1 cellular context compared by ENCODE assay signal in genomic region chr16:58511933-58512815, GRCh38.
TF ChIP-seq lines count a peak whose summit lies in the region.

No MANE protein-coding gene starts in this region.

TF ChIP-seq in HepG2, 621 proteins besides CTCF, POLR2A, EP300 and RAD21 (continued from another document and continues in another):
- TF ChIP-seq ZNF691 (CRISPR knock-in tag; IDR thresholded peaks at IDR 0.05; ENCODE audit: borderline replicate concordance, low read depth) (peak; percentile 64; the same call in 1 of the 2 replicates), NR3C1 (CRISPR knock-in tag; IDR thresholded peaks at IDR 0.05) (no peak), ZNF256 (CRISPR knock-in tag; conservative IDR thresholded peaks at IDR 0.05) (no peak), SP4 (CRISPR knock-in tag; IDR thresholded peaks at IDR 0.05) (no peak; the same call in 1 of the 2 replicates), RBFOX2 (IDR thresholded peaks at IDR 0.05; ENCODE audit: low read depth, low read length) (no peak), IRF9 (CRISPR knock-in tag; IDR thresholded peaks at IDR 0.05; ENCODE audit: borderline replicate concordance) (no peak), MLXIP (CRISPR knock-in tag; IDR thresholded peaks at IDR 0.05; ENCODE audit: borderline replicate concordance) (no peak), ZBTB34 (CRISPR knock-in tag; IDR thresholded peaks at IDR 0.05) (no peak), PRDM15 (CRISPR knock-in tag; IDR thresholded peaks at IDR 0.05) (no peak), NR2F6 (IDR thresholded peaks at IDR 0.05) (no peak), NR2F6 (CRISPR knock-in tag; IDR thresholded peaks at IDR 0.05) (peak; percentile 36; the same call in 1 of the 2 replicates), MTF2 (CRISPR knock-in tag; IDR thresholded peaks at IDR 0.05; ENCODE audit: borderline replicate concordance) (no peak), ATAD3A (CRISPR knock-in tag; IDR thresholded peaks at IDR 0.05) (no peak), ZNF354B (CRISPR knock-in tag; IDR thresholded peaks at IDR 0.05) (peak; percentile 34; the same call in 1 of the 2 replicates), ZNF17 (CRISPR knock-in tag; IDR thresholded peaks at IDR 0.05) (no peak), PHF21A (CRISPR knock-in tag; IDR thresholded peaks at IDR 0.05) (no peak), MYC (CRISPR knock-in tag; IDR thresholded peaks at IDR 0.05; ENCODE audit: borderline replicate concordance) (peak; percentile 71), POLR2AphosphoS5 (IDR thresholded peaks at IDR 0.05; ENCODE audit: low read depth, low read length) (no peak), ZNF383 (CRISPR knock-in tag; IDR thresholded peaks at IDR 0.05; ENCODE audit: borderline replicate concordance) (no peak), PLRG1 (conservative IDR thresholded peaks at IDR 0.05) (no peak), CC2D1A (CRISPR knock-in tag; IDR thresholded peaks at IDR 0.05) (no peak), CSRNP1 (CRISPR knock-in tag; IDR thresholded peaks at IDR 0.05) (peak; percentile 70), NR2F2 (IDR thresholded peaks at IDR 0.05; ENCODE audit: borderline replicate concordance, low read depth) (no peak), HMG20A (CRISPR knock-in tag; IDR thresholded peaks at IDR 0.05; ENCODE audit: borderline replicate concordance) (no peak), ZFP36L1 (CRISPR knock-in tag; IDR thresholded peaks at IDR 0.05) (no peak), HOXA7 (CRISPR knock-in tag; IDR thresholded peaks at IDR 0.05) (no peak), ZNF180 (CRISPR knock-in tag; IDR thresholded peaks at IDR 0.05; ENCODE audit: borderline replicate concordance, low read depth) (no peak), ZNF260 (CRISPR knock-in tag; IDR thresholded peaks at IDR 0.05; ENCODE audit: borderline replicate concordance, low read depth) (no peak), ZSCAN31 (CRISPR knock-in tag; IDR thresholded peaks at IDR 0.05; ENCODE audit: low read depth) (0 out of 2 replicates have a peak, but pooled peaks have one; percentile 46), GLMP (CRISPR knock-in tag; IDR thresholded peaks at IDR 0.05; ENCODE audit: borderline replicate concordance) (no peak), HNRNPL (IDR thresholded peaks at IDR 0.05; ENCODE audit: low read depth, low read length) (no peak), ZNF251 (CRISPR knock-in tag; IDR thresholded peaks at IDR 0.05) (no peak), WIZ (CRISPR knock-in tag; IDR thresholded peaks at IDR 0.05) (no peak), POLR2AphosphoS2 (IDR thresholded peaks at IDR 0.05; ENCODE audit: low read depth, low read length) (no peak), MIXL1 (CRISPR knock-in tag; IDR thresholded peaks at IDR 0.05) (0 out of 2 replicates have a peak, but pooled peaks have one; percentile 27), ATF3 (CRISPR knock-in tag; IDR thresholded peaks at IDR 0.05) (no peak), ZNF121 (CRISPR knock-in tag; IDR thresholded peaks at IDR 0.05) (no peak), ZNF263 (CRISPR knock-in tag; IDR thresholded peaks at IDR 0.05) (no peak), KMT2B (CRISPR knock-in tag; IDR thresholded peaks at IDR 0.05) (no peak), EED (CRISPR knock-in tag; IDR thresholded peaks at IDR 0.05) (0 out of 2 replicates have a peak, but pooled peaks have one; percentile 31), ZNF136 (CRISPR knock-in tag; IDR thresholded peaks at IDR 0.05; ENCODE audit: low read depth) (no peak), REL (CRISPR knock-in tag; conservative IDR thresholded peaks at IDR 0.05) (no peak), ZFP62 (CRISPR knock-in tag; IDR thresholded peaks at IDR 0.05) (no peak), JARID2 (CRISPR knock-in tag; IDR thresholded peaks at IDR 0.05; ENCODE audit: insufficient replicate concordance) (no peak), ZNF160 (CRISPR knock-in tag; IDR thresholded peaks at IDR 0.05) (0 out of 2 replicates have a peak, but pooled peaks have one; percentile 19), HNRNPUL1 (IDR thresholded peaks at IDR 0.05; ENCODE audit: low read depth, low read length) (no peak), ZNF574 (CRISPR knock-in tag; IDR thresholded peaks at IDR 0.05) (peak; percentile 55; the same call in 1 of the 2 replicates), ZNF124 (CRISPR knock-in tag; IDR thresholded peaks at IDR 0.05) (0 out of 2 replicates have a peak, but pooled peaks have one; percentile 40), FOXK2 (IDR thresholded peaks at IDR 0.05) (no peak)
